In genomic region chr10:100504101-100504500, GRCh38 we compare ENCODE assay signal across 26 cellular contexts.
DNase-seq lines count a peak whose midpoint lies in the region; ATAC-seq and TF ChIP-seq lines count a peak whose summit lies in the region.
"Had no signal": no experiment of that assay in that cellular context is flagged by ENCODE, and none has a peak within 500 bp of the region (broad histone marks: within the 10 kb centered on the region; RNA-seq: fewer than 3 reads in every experiment).

No MANE protein-coding gene starts in this region.

- CTCF ChIA-PET in HEK293T (lab: Yijun Ruan, JAX), result no interaction called here

- POLR2A ChIA-PET in HEK293T (lab: Yijun Ruan, JAX), result interaction anchor here (1.2 kb wide), 1 partner anchor 32 kb away, joined by 5 read pairs; the partner anchor contains the start of gene HIF1AN

- peak; percentile 90 for DNase-seq in EH (ENCODE audit: low read depth)
- peak in 1 of 2 experiments; percentile 55 for DNase-seq in HL-60 (ENCODE audit: low read depth in 1 of 2, low spot score in 1 of 2)
- peak; percentile 38 for DNase-seq in amniotic epithelial cell (ENCODE audit: low read depth)
- peak; percentile 79 for DNase-seq in iris pigment epithelial cell (ENCODE audit: low read depth)
- no peak for DNase-seq in HEK293T (ENCODE audit: extremely low spot score)
- DNase-seq in COLO829 (ENCODE audit: low spot score), result no peak
- DNase-seq: activated CD4-positive, alpha-beta T cell treated with anti-CD3 and anti-CD28 coated beads, Interleukin-2, amount 50 U/mL, for 48 hours; activated naive CD4-positive, alpha-beta T cell treated with anti-CD3 and anti-CD28 coated beads for 36 hours; activated T-cell treated with anti-CD3 and anti-CD28 coated beads, Interleukin-2, amount 50 U/mL, for 24 hours; colonic mucosa; COR-L47; foreskin melanocyte; GOT3; mesenchymal stem cell; naive thymus-derived CD4-positive, alpha-beta T cell; NCI-H1092; NCI-H2029; NK-92 treated with Interleukin-12 subunit alpha and Interleukin-12 subunit beta, amount 100 ng/mL, for 24 hours; stimulated activated naive CD8-positive, alpha-beta T cell treated with anti-CD3 and anti-CD28 coated beads, Interleukin-15, Interleukin-2, amounts not matched to agents 100 U/mL and 50 U/mL, for 24 hours had no signal

- H3K4me3 ChIP-seq in HL-60 (replicated peaks; ENCODE audit: insufficient read depth, low read length), result no peak overlapping the region
- H3K4me3 ChIP-seq: ascending aorta, colonic mucosa, K562, tibial nerve had no signal

- ATAC-seq in HG03565 (IDR thresholded peaks at IDR 0.05; ENCODE audit: unreplicated experiment) (no peak), HG03159 (IDR thresholded peaks at IDR 0.05; ENCODE audit: unreplicated experiment) (no peak)
- ATAC-seq: K562; naive thymus-derived CD4-positive, alpha-beta T cell; stimulated activated naive CD8-positive, alpha-beta T cell treated with anti-CD3 and anti-CD28 coated beads, Interleukin-15, Interleukin-2, amounts not matched to agents 100 U/mL and 50 U/mL, for 24 hours had no signal

- no peak for TF ChIP-seq CTCF in HL-60 (IDR thresholded peaks at IDR 0.05; ENCODE audit: insufficient read depth, low read length)

- H3K27me3 ChIP-seq in HL-60 (ENCODE audit: insufficient read depth, poor library complexity, severe bottlenecking), result no peaks in the 10 kb centered on the region
- H3K27me3 ChIP-seq: ascending aorta, colonic mucosa, tibial nerve had no signal

- peak overlapping the region; percentile 81 for H3K27ac ChIP-seq in HL-60 (replicated peaks)
- H3K27ac ChIP-seq: ascending aorta, colonic mucosa, parathyroid adenoma, tibial nerve, VCaP had no signal

TF ChIP-seq in HEK293T, 16 proteins besides CTCF, POLR2A, EP300 and RAD21:
- TF ChIP-seq FOXA1 (IDR thresholded peaks at IDR 0.05), result no peak
- TF ChIP-seq HDGF (IDR thresholded peaks at IDR 0.05; ENCODE audit: borderline replicate concordance), result no peak
- no peak for TF ChIP-seq SP1 (IDR thresholded peaks at IDR 0.05)
- TF ChIP-seq L3MBTL2 (conservative IDR thresholded peaks at IDR 0.05), result no peak
- TF ChIP-seq FOXM1 (IDR thresholded peaks at IDR 0.05; ENCODE audit: borderline replicate concordance), result no peak
- TF ChIP-seq ELF4 (IDR thresholded peaks at IDR 0.05), result no peak
- TF ChIP-seq CTBP1 (IDR thresholded peaks at IDR 0.05; ENCODE audit: borderline replicate concordance), result no peak
- TF ChIP-seq BHLHE40 (IDR thresholded peaks at IDR 0.05; ENCODE audit: borderline replicate concordance), result no peak

Comparison
In these comparisons a context has a peak if more than half of its experiments do, and no peak if none do; other contexts are left out.
1. DNase-seq: peak in EH (single experiment), amniotic epithelial cell (single experiment) and iris pigment epithelial cell (single experiment); none in HEK293T (single experiment) and COLO829 (single experiment).